Comparison of ENCODE assay signal across 24 cellular contexts in the genomic region with DNA sequence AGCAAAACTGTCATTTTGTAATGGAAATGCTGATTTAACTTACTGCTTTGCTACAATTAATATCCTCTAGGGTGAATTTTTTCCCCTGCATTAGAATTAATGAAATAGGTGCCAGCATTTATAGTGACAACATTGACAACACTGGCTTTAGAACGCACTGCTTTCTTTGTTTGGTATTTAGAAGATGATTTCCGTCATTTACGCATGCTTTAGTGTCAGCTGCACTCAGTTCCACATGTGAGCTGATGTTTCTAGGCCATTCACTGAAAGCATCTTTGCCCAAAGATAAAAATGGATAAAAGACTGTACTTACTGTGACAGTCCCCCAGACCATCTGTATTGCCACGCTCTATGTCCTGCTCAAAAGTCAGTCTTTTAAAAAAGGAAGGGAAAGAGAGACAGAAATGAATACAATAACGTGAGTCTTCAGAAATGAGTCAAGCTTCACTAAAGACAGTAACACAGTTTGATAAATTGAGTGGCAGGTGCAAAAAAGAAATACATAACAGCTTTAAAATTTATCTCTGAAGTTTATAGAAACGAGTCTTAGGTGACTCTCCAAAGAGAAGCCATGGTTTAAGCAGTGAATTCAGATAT.
DNase-seq lines count a peak whose midpoint lies in the region; ATAC-seq and TF ChIP-seq lines count a peak whose summit lies in the region.
"Had no signal": no experiment of that assay in that cellular context is flagged by ENCODE, and none has a peak within 500 bp of the region (broad histone marks: within the 10 kb centered on the region; RNA-seq: fewer than 3 reads in every experiment).

No MANE protein-coding gene starts in this region.

- H3K27ac ChIP-seq in heart left ventricle, result no peak overlapping the region
- H3K27ac ChIP-seq: foreskin keratinocyte, Peyer's patch, psoas muscle, SK-N-MC, uterus had no signal

- H3K27ac Mint-ChIP-seq in glutamatergic neuron (ENCODE audit: unreplicated experiment), result peak overlapping the region; percentile 9
- no peak overlapping the region for H3K27ac Mint-ChIP-seq in activated CD4-positive, alpha-beta T cell treated with anti-CD3 and anti-CD28 coated beads, Interleukin-2, amount 10 ng/mL, durations not matched to agents 7 days and 5 days
- H3K27ac Mint-ChIP-seq: CD8-positive, alpha-beta memory T cell; natural killer cell treated with Interleukin-12 subunit alpha and Interleukin-12 subunit beta and Interleukin-15 and Interleukin-18, amount 100 ng/mL, for 72 hours had no signal

- DNase-seq in glutamatergic neuron (no peak), occipital lobe (lab: John Stamatoyannopoulos, UW) (no peak), heart left ventricle (no peak), NCI-H1092 (lab: John Stamatoyannopoulos, UW) (no peak)
- no peak for DNase-seq in activated CD4-positive, alpha-beta T cell treated with anti-CD3 and anti-CD28 coated beads, Interleukin-2, amount 10 ng/mL, durations not matched to agents 7 days and 5 days
- DNase-seq: activated CD8-positive, alpha-beta memory T cell treated with anti-CD3 and anti-CD28 coated beads for 24 hours; CD8-positive, alpha-beta memory T cell; foreskin keratinocyte; left cardiac atrium; NCI-H1417 treated with DMSO at 0.1 percent for 48 hours; NCI-H2171; NCI-H526 treated with DMSO at 0.1 percent for 48 hours; Peyer's patch; psoas muscle; small intestine; stimulated activated CD4-positive, alpha-beta T cell treated with anti-CD3 and anti-CD28 coated beads, Interleukin-4, amount 100 ng/mL, for 1 hour; T-helper 9 cell; uterus had no signal

- ATAC-seq in GM18519 (IDR thresholded peaks at IDR 0.05; ENCODE audit: low FRiP score, unreplicated experiment), result peak; percentile 91
- ATAC-seq in GM21526 (IDR thresholded peaks at IDR 0.05; ENCODE audit: low FRiP score, unreplicated experiment), result peak; percentile 81
- peak; percentile 68 for ATAC-seq in HG03139 (IDR thresholded peaks at IDR 0.05; ENCODE audit: unreplicated experiment)
- no peak for ATAC-seq in heart left ventricle
- ATAC-seq: activated CD4-positive, CD25-positive, alpha-beta regulatory T cell treated with anti-CD3 and anti-CD28 coated beads, Interleukin-2, amount 50 U/mL, for 24 hours; foreskin keratinocyte; left cardiac atrium; natural killer cell treated with Interleukin-12 subunit alpha and Interleukin-12 subunit beta and Interleukin-15 and Interleukin-18, amount 100 ng/mL, for 72 hours; psoas muscle had no signal

- WGBS in heart left ventricle, 4 donors, result 79 to 91% (median 88%) methylated on average over 6 of the region's 6 CpGs

- no peak for TF ChIP-seq CTCF in glutamatergic neuron (IDR thresholded peaks at IDR 0.05; ENCODE audit: partially characterized antibody, unreplicated experiment)
- no peak for TF ChIP-seq CTCF in heart left ventricle (IDR thresholded peaks at IDR 0.05)

- TF ChIP-seq POLR2A in heart left ventricle (IDR thresholded peaks at IDR 0.05), result no peak

- peaks cover 0 to 15% (median 7%) of the 10 kb centered on the region in 12 donors for H3K9me3 ChIP-seq in heart left ventricle
- H3K9me3 ChIP-seq: Peyer's patch had no signal

- CTCF ChIA-PET in activated CD4-positive, alpha-beta T cell treated with anti-CD3 and anti-CD28 coated beads, Interleukin-2, amount 10 ng/mL, durations not matched to agents 7 days and 5 days (lab: Charles Lee), result no interaction called here

- peaks cover 0 to 7% (median 0%) of the 10 kb centered on the region in 12 donors for H3K4me1 ChIP-seq in heart left ventricle
- H3K4me1 ChIP-seq: foreskin keratinocyte, Peyer's patch, psoas muscle, uterus had no signal

- no peaks in the 10 kb centered on the region for H3K27me3 ChIP-seq in heart left ventricle
- H3K27me3 ChIP-seq: foreskin keratinocyte, Peyer's patch, uterus had no signal

- peaks cover 0 to 50% (median 12%) of the 10 kb centered on the region in 9 donors for H3K36me3 ChIP-seq in heart left ventricle
- H3K36me3 ChIP-seq: uterus had no signal

- H3K36me3 Mint-ChIP-seq in glutamatergic neuron (ENCODE audit: unreplicated experiment), result peaks cover 31% of the 10 kb centered on the region
- H3K36me3 Mint-ChIP-seq in activated CD4-positive, alpha-beta T cell treated with anti-CD3 and anti-CD28 coated beads, Interleukin-2, amount 10 ng/mL, durations not matched to agents 7 days and 5 days (ENCODE audit: low read depth), result peaks cover 1% of the 10 kb centered on the region

- peaks cover 2% of the 10 kb centered on the region for H3K27me3 Mint-ChIP-seq in glutamatergic neuron (ENCODE audit: unreplicated experiment)
- H3K27me3 Mint-ChIP-seq in activated CD4-positive, alpha-beta T cell treated with anti-CD3 and anti-CD28 coated beads, Interleukin-2, amount 10 ng/mL, durations not matched to agents 7 days and 5 days, result no peaks in the 10 kb centered on the region
- H3K27me3 Mint-ChIP-seq: CD8-positive, alpha-beta memory T cell; natural killer cell treated with Interleukin-12 subunit alpha and Interleukin-12 subunit beta and Interleukin-15 and Interleukin-18, amount 100 ng/mL, for 72 hours had no signal

- intact Hi-C loops in heart left ventricle (cut with DNase I), result no loop called here

- no peak overlapping the region for H3K4me3 ChIP-seq in heart left ventricle
- H3K4me3 ChIP-seq: Peyer's patch, psoas muscle, SK-N-MC, uterus had no signal

- no peak overlapping the region for H3K4me3 Mint-ChIP-seq in glutamatergic neuron (ENCODE audit: unreplicated experiment)
- H3K4me3 Mint-ChIP-seq in activated CD4-positive, alpha-beta T cell treated with anti-CD3 and anti-CD28 coated beads, Interleukin-2, amount 10 ng/mL, durations not matched to agents 7 days and 5 days, result no peak overlapping the region
- H3K4me3 Mint-ChIP-seq: CD8-positive, alpha-beta memory T cell; natural killer cell treated with Interleukin-12 subunit alpha and Interleukin-12 subunit beta and Interleukin-15 and Interleukin-18, amount 100 ng/mL, for 72 hours had no signal

- peaks cover 12% of the 10 kb centered on the region for H3K4me1 Mint-ChIP-seq in glutamatergic neuron (ENCODE audit: low read depth, unreplicated experiment)
- H3K4me1 Mint-ChIP-seq in activated CD4-positive, alpha-beta T cell treated with anti-CD3 and anti-CD28 coated beads, Interleukin-2, amount 10 ng/mL, durations not matched to agents 7 days and 5 days, result no peaks in the 10 kb centered on the region
- H3K4me1 Mint-ChIP-seq: CD8-positive, alpha-beta memory T cell had no signal

- POLR2A ChIA-PET in activated CD4-positive, alpha-beta T cell treated with anti-CD3 and anti-CD28 coated beads, Interleukin-2, amount 10 ng/mL, durations not matched to agents 7 days and 5 days (lab: Charles Lee), result no interaction called here

- H3K9me3 Mint-ChIP-seq in glutamatergic neuron (ENCODE audit: unreplicated experiment), result peaks cover 10% of the 10 kb centered on the region
- H3K9me3 Mint-ChIP-seq in activated CD4-positive, alpha-beta T cell treated with anti-CD3 and anti-CD28 coated beads, Interleukin-2, amount 10 ng/mL, durations not matched to agents 7 days and 5 days, result peaks cover 18% of the 10 kb centered on the region

Comparison
In these comparisons a context has a peak if more than half of its experiments do, and no peak if none do; other contexts are left out.
1. ATAC-seq: peak in GM18519 (single experiment), GM21526 (single experiment) and HG03139 (single experiment); none in heart left ventricle (0 of 4).